Comparison of ENCODE assay signal across 16 cellular contexts in the genomic region with DNA sequence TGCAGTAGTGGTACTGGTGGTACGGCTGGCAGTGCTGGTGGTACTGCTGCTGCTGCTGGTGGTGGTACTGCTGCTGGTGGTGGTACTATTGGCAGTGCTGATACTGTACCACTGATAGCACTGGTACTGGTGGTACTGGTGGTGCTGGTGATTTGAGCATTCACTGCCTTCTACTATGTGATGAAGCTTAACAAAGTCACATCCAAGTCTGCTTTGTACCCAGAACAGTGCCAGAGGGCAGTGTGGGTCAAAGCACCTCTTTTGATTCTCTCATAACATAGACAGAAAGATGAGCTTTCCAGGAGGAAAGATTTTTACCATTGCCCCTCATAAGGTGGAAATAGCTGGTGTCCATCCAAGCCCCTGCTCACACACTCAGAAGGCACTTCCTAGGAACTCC. TPM values are rescaled to one million over a fixed set of nuclear protein-coding genes. Genes with fewer than 3 reads are reported as not detected.
A peak's percentile ranks its signal among the peaks of the same experiment; 100 is the strongest.
DNase-seq lines count a peak whose midpoint lies in the region; ATAC-seq and TF ChIP-seq lines count a peak whose summit lies in the region.
"Had no signal": no experiment of that assay in that cellular context is flagged by ENCODE, and none has a peak within 500 bp of the region (broad histone marks: within the 10 kb centered on the region; RNA-seq: fewer than 3 reads in every experiment).

No MANE protein-coding gene starts in this region.

- H2BK5ac ChIP-seq in mesenchymal stem cell (ENCODE audit: low read depth, low read length, poor library complexity, severe bottlenecking) = no peak overlapping the region

- H4K91ac ChIP-seq in mesenchymal stem cell (ENCODE audit: low read length) = no peak overlapping the region

- 82 to 95% (median 89%) methylated on average over 1 of the region's 1 CpG for WGBS in heart left ventricle, 4 donors
- 96% methylated on average over 1 of the region's 1 CpG for WGBS in mesenchymal stem cell

- H3K27me3 ChIP-seq in heart left ventricle = no peaks in the 10 kb centered on the region
- H3K27me3 ChIP-seq in adipocyte (replicated peaks; ENCODE audit: control insufficient read depth, insufficient read depth, low read length) = no peaks in the 10 kb centered on the region
- no peaks in the 10 kb centered on the region for H3K27me3 ChIP-seq in mesenchymal stem cell (ENCODE audit: control insufficient read depth in 1 of 2, insufficient read depth in 1 of 2, low read length in 2 of 2)
- H3K27me3 ChIP-seq: Peyer's patch had no signal

- no peak overlapping the region for H2AK5ac ChIP-seq in mesenchymal stem cell (ENCODE audit: low read length, severe bottlenecking)

- no peak for DNase-seq in heart left ventricle
- DNase-seq in left cardiac atrium = no peak
- DNase-seq in adipocyte (ENCODE audit: low read depth) = no peak
- DNase-seq in mesenchymal stem cell = no peak
- DNase-seq in NCI-H2171 treated with DMSO at 0.1 percent for 48 hours (lab: John Stamatoyannopoulos, UW) = no peak
- DNase-seq in DMS 273 (lab: John Stamatoyannopoulos, UW; ENCODE audit: unreplicated experiment) = no peak
- no peak for DNase-seq in NAMALWA (ENCODE audit: low spot score)
- DNase-seq in SIG-M5 treated with dmso at 0.1 percent for 504 hours (lab: John Stamatoyannopoulos, UW; ENCODE audit: unreplicated experiment) = no peak
- DNase-seq: DMS53, MM.1S, NCI-H1105 treated with DMSO at 0.1 percent for 48 hours, NCI-H187 treated with DMSO at 0.1 percent for 48 hours, NCI-H774, Peyer's patch, SHP77 treated with DMSO at 0.1 percent for 48 hours had no signal

- H2BK12ac ChIP-seq in mesenchymal stem cell (ENCODE audit: low read length in 2 of 2) = no peak overlapping the region

- H3K4me1 ChIP-seq in heart left ventricle = peaks cover 3 to 42% (median 24%) of the 10 kb centered on the region in 12 donors
- peaks cover 32% of the 10 kb centered on the region for H3K4me1 ChIP-seq in adipocyte (ENCODE audit: control insufficient read depth, insufficient read depth, low read length)
- no peaks in the 10 kb centered on the region for H3K4me1 ChIP-seq in mesenchymal stem cell (ENCODE audit: control insufficient read depth, insufficient read depth, low read depth, low read length)
- H3K4me1 ChIP-seq: Peyer's patch had no signal

- intact Hi-C loops in heart left ventricle (cut with DNase I) = no loop called here
- intact Hi-C loops in left cardiac atrium (cut with DNase I) = no loop called here

- H3K4me2 ChIP-seq in mesenchymal stem cell (ENCODE audit: low read length, poor library complexity, severe bottlenecking) = no peak overlapping the region

- peak overlapping the region in 1 of 2 experiments; percentile 2 for H3K18ac ChIP-seq in mesenchymal stem cell (ENCODE audit: low read depth in 1 of 2, low read length in 2 of 2)

- ATAC-seq in heart left ventricle = peak in 3 of 4 donors; percentile 12 to 58 (median 45)
- no peak for ATAC-seq in left cardiac atrium

- H3K79me1 ChIP-seq in mesenchymal stem cell (replicated peaks; ENCODE audit: low read length, poor library complexity, severe bottlenecking) = no peaks in the 10 kb centered on the region

- H3K9ac ChIP-seq in adipocyte (ENCODE audit: low read length) (peak overlapping the region; percentile 39), mesenchymal stem cell (ENCODE audit: low read length) (peak overlapping the region; percentile 15)

- peak in 2 of 12 donors; percentile 16 to 18 for TF ChIP-seq CTCF in heart left ventricle (IDR thresholded peaks at IDR 0.05)

- H3K4me3 ChIP-seq in heart left ventricle = no peak overlapping the region
- H3K4me3 ChIP-seq in adipocyte (ENCODE audit: low read length) = no peak overlapping the region
- no peak overlapping the region for H3K4me3 ChIP-seq in mesenchymal stem cell (ENCODE audit: insufficient read depth in 1 of 2, low read depth in 1 of 2, low read length in 2 of 2)
- H3K4me3 ChIP-seq: Peyer's patch had no signal

- H3K36me3 ChIP-seq in heart left ventricle (no peaks in the 10 kb centered on the region), adipocyte (ENCODE audit: control insufficient read depth, insufficient read depth, low read length, severe bottlenecking) (no peaks in the 10 kb centered on the region), mesenchymal stem cell (ENCODE audit: control insufficient read depth in 1 of 2, insufficient read depth in 2 of 2, low read depth in 1 of 2, low read length in 2 of 2) (no peaks in the 10 kb centered on the region)
- H3K36me3 ChIP-seq: Peyer's patch had no signal

- H2AFZ ChIP-seq in mesenchymal stem cell (ENCODE audit: low read depth, low read length) = no peak overlapping the region

- H3K4ac ChIP-seq in mesenchymal stem cell (ENCODE audit: low read depth in 1 of 2, low read length in 2 of 2) = no peak overlapping the region

- H3K23ac ChIP-seq in mesenchymal stem cell (ENCODE audit: low read length in 2 of 2) = peak overlapping the region in 1 of 2 experiments; percentile 83

- H2BK15ac ChIP-seq in mesenchymal stem cell (ENCODE audit: low read depth, poor library complexity, severe bottlenecking) = no peak overlapping the region

- peak overlapping the region in 1 of 2 experiments; percentile 18 for H3K14ac ChIP-seq in mesenchymal stem cell (ENCODE audit: low read length in 2 of 2)

- H3K27ac ChIP-seq in heart left ventricle = peak overlapping the region in 6 of 12 donors; percentile 5 to 78 (median 66)
- no peak overlapping the region for H3K27ac ChIP-seq in mesenchymal stem cell (ENCODE audit: low read length, poor library complexity, severe bottlenecking)
- H3K27ac ChIP-seq: C4-2B, Peyer's patch had no signal

- TF ChIP-seq POLR2A in heart left ventricle (IDR thresholded peaks at IDR 0.05) = no peak

- H4K8ac ChIP-seq in mesenchymal stem cell (ENCODE audit: low read length) = no peak overlapping the region

- H3K9me3 ChIP-seq in heart left ventricle = no peaks in the 10 kb centered on the region
- no peaks in the 10 kb centered on the region for H3K9me3 ChIP-seq in adipocyte (ENCODE audit: control insufficient read depth, low read length)
- H3K9me3 ChIP-seq in mesenchymal stem cell (ENCODE audit: control insufficient read depth, low read length) = no peaks in the 10 kb centered on the region
- H3K9me3 ChIP-seq: Peyer's patch had no signal

- H2BK120ac ChIP-seq in mesenchymal stem cell (ENCODE audit: low read depth, low read length) = no peak overlapping the region

RNA-seq across cellular contexts. Expression of a gene that starts 48.7 kb away (rescaled TPM):
- total RNA-seq in heart left ventricle (10 to 100 TPM in 7 of 9 donors, 1 to 10 TPM in 2; 7.4 to 14.1 (median 11.3) TPM), left cardiac atrium (10 to 100 TPM in 1 of 2 donors, 1 to 10 TPM in 1; 9.1 to 13.7 TPM)
- 1 to 10 TPM; 3.5 to 4.6 TPM for polyA plus RNA-seq in heart left ventricle
- polyA plus RNA-seq in mesenchymal stem cell (2013, experiment 1 of 2) = 1.5 TPM
- polyA plus RNA-seq in mesenchymal stem cell (2013, experiment 2 of 2) = 1.5 TPM

Comparison
In these comparisons a context has a peak if more than half of its experiments do, and no peak if none do; other contexts are left out.
1. ATAC-seq: peak in heart left ventricle (3 of 4); none in left cardiac atrium (0 of 2).